Comparison of ENCODE assay signal across 12 cellular contexts in genomic region chr15:41936155-41936554, GRCh38. TPM values are rescaled to one million over a fixed set of nuclear protein-coding genes. Genes with fewer than 3 reads are reported as not detected.
DNase-seq lines count a peak whose midpoint lies in the region; ATAC-seq and TF ChIP-seq lines count a peak whose summit lies in the region.
"Had no signal": no experiment of that assay in that cellular context is flagged by ENCODE, and none has a peak within 500 bp of the region (broad histone marks: within the 10 kb centered on the region; RNA-seq: fewer than 3 reads in every experiment).

No MANE protein-coding gene starts in this region.

- intact Hi-C loops in activated CD4-positive, alpha-beta T cell treated with anti-CD3 and anti-CD28 coated beads for 36 hours (cut with DNase I, micrococcal nuclease) = loop anchor here (1.0 to 5.0 kb wide), 7 partner anchors 35 to 443 kb away; partner anchors contain the start of genes ITPKA (in 1 of the 2), JMJD7 (in 1 of the 2), MAPKBP1 (in 1 of the 2) and SPTBN5 (in 1 of the 2)
- intact Hi-C loops in dendritic cell treated with granulocyte-macrophage colony-stimulating factor and Interleukin-4, amounts not matched to agents 40 ng/mL and 50 ng/mL, for 4 days (cut with micrococcal nuclease) = no loop called here
- intact Hi-C loops in sigmoid colon (cut with DNase I) (no loop called here), posterior cingulate gyrus (cut with DNase I) (no loop called here), dorsolateral prefrontal cortex (cut with DNase I) (no loop called here)

- H3K4me3 ChIP-seq in OCI-LY1 (ENCODE audit: low read depth, low read length, poor library complexity, severe bottlenecking) (no peak overlapping the region), sigmoid colon (no peak overlapping the region), dorsolateral prefrontal cortex (no peak overlapping the region)
- H3K4me3 ChIP-seq: A549 had no signal

- H3K27me3 Mint-ChIP-seq in activated CD4-positive, alpha-beta T cell treated with anti-CD3 and anti-CD28 coated beads for 36 hours = no peaks in the 10 kb centered on the region
- no peaks in the 10 kb centered on the region for H3K27me3 Mint-ChIP-seq in dendritic cell treated with granulocyte-macrophage colony-stimulating factor and Interleukin-4, amounts not matched to agents 40 ng/mL and 50 ng/mL, for 4 days

- peaks cover 71% of the 10 kb centered on the region for H3K4me1 Mint-ChIP-seq in activated CD4-positive, alpha-beta T cell treated with anti-CD3 and anti-CD28 coated beads for 36 hours
- peaks cover 64% of the 10 kb centered on the region for H3K4me1 Mint-ChIP-seq in dendritic cell treated with granulocyte-macrophage colony-stimulating factor and Interleukin-4, amounts not matched to agents 40 ng/mL and 50 ng/mL, for 4 days (ENCODE audit: low read depth)

- CTCF ChIA-PET in activated CD4-positive, alpha-beta T cell treated with anti-CD3 and anti-CD28 coated beads for 36 hours (lab: Charles Lee) = interaction anchor here (0.6 to 5.0 kb wide), 8 partner anchors 31 to 603 kb away, joined by 3 to 43 read pairs (median 4); partner anchors contain the start of gene EHD4

- TF ChIP-seq CTCF in OCI-LY1 (IDR thresholded peaks at IDR 0.05; ENCODE audit: low read length) (no peak), sigmoid colon (IDR thresholded peaks at IDR 0.05) (no peak), dorsolateral prefrontal cortex (IDR thresholded peaks at IDR 0.05 in 54 of 56, conservative IDR thresholded peaks at IDR 0.05 in 2 of 56; ENCODE audit: low read depth in 1 of 56, partially characterized antibody in 56 of 56) (no peak)

- H3K27ac ChIP-seq in OCI-LY1 (ENCODE audit: low read depth, low read length, poor library complexity, severe bottlenecking) = peak overlapping the region; percentile 49
- H3K27ac ChIP-seq in sigmoid colon = peak overlapping the region in 2 of 4 donors; percentile 28 to 64
- H3K27ac ChIP-seq in dorsolateral prefrontal cortex = peak overlapping the region in 1 of 59 donors; percentile 19
- H3K27ac ChIP-seq: A549 had no signal

- no peaks in the 10 kb centered on the region for H3K36me3 ChIP-seq in OCI-LY1 (ENCODE audit: insufficient read depth, low read length)
- no peaks in the 10 kb centered on the region for H3K36me3 ChIP-seq in sigmoid colon

- H3K9ac ChIP-seq in OCI-LY1 (ENCODE audit: low read length) = no peak overlapping the region

- H3F3A ChIP-seq in OCI-LY1 (ENCODE audit: insufficient read depth, low read length) = no peaks in the 10 kb centered on the region

- H4K20me1 ChIP-seq in OCI-LY1 (ENCODE audit: insufficient read depth, low read length) = no peaks in the 10 kb centered on the region

- H2AFZ ChIP-seq in OCI-LY1 (ENCODE audit: low read length) = no peak overlapping the region

- H3K9me2 ChIP-seq in OCI-LY1 (ENCODE audit: low read depth, low read length) = no peaks in the 10 kb centered on the region

- H3K27ac Mint-ChIP-seq in activated CD4-positive, alpha-beta T cell treated with anti-CD3 and anti-CD28 coated beads for 36 hours = peak overlapping the region; percentile 100
- peak overlapping the region; percentile 92 for H3K27ac Mint-ChIP-seq in dendritic cell treated with granulocyte-macrophage colony-stimulating factor and Interleukin-4, amounts not matched to agents 40 ng/mL and 50 ng/mL, for 4 days

- POLR2A ChIA-PET in activated CD4-positive, alpha-beta T cell treated with anti-CD3 and anti-CD28 coated beads for 36 hours (lab: Charles Lee) = interaction anchor here (0.6 to 4.6 kb wide), 4 partner anchors 14 to 245 kb away, joined by 3 to 68 read pairs (median 4); partner anchors contain the start of gene EHD4

- H3K79me2 ChIP-seq in OCI-LY1 (ENCODE audit: insufficient read depth, low read length) = no peaks in the 10 kb centered on the region

- H3K4me1 ChIP-seq in OCI-LY1 (ENCODE audit: insufficient read depth, low read length, severe bottlenecking) (peaks cover 39% of the 10 kb centered on the region), sigmoid colon (peaks cover 0 to 5% (median 3%) of the 10 kb centered on the region in 4 donors)

- ATAC-seq in activated CD4-positive, alpha-beta T cell treated with anti-CD3 and anti-CD28 coated beads for 36 hours = no peak
- ATAC-seq: A549, WTC11 had no signal

- H3K4me3 Mint-ChIP-seq in activated CD4-positive, alpha-beta T cell treated with anti-CD3 and anti-CD28 coated beads for 36 hours = peak overlapping the region; percentile 60
- no peak overlapping the region for H3K4me3 Mint-ChIP-seq in dendritic cell treated with granulocyte-macrophage colony-stimulating factor and Interleukin-4, amounts not matched to agents 40 ng/mL and 50 ng/mL, for 4 days
- H3K4me3 Mint-ChIP-seq: WTC11 had no signal

- H3K9me3 Mint-ChIP-seq in activated CD4-positive, alpha-beta T cell treated with anti-CD3 and anti-CD28 coated beads for 36 hours (ENCODE audit: low read depth) = no peaks in the 10 kb centered on the region
- H3K9me3 Mint-ChIP-seq in dendritic cell treated with granulocyte-macrophage colony-stimulating factor and Interleukin-4, amounts not matched to agents 40 ng/mL and 50 ng/mL, for 4 days = no peaks in the 10 kb centered on the region
- H3K9me3 Mint-ChIP-seq: WTC11 had no signal

- no peak overlapping the region for H3K4me2 ChIP-seq in OCI-LY1 (ENCODE audit: low read length)
- H3K4me2 ChIP-seq: A549 had no signal

- no peak for TF ChIP-seq EP300 in sigmoid colon (IDR thresholded peaks at IDR 0.05)

- peak; percentile 43 for DNase-seq in activated CD4-positive, alpha-beta T cell treated with anti-CD3 and anti-CD28 coated beads for 36 hours
- DNase-seq in activated CD4-positive, alpha-beta T cell treated with anti-CD3 and anti-CD28 coated beads for 1 hour = no peak
- DNase-seq in sigmoid colon (peak; percentile 34), posterior cingulate gyrus (no peak), NCI-H774 (lab: John Stamatoyannopoulos, UW) (no peak), dorsolateral prefrontal cortex (no peak)
- DNase-seq: amygdala, RPMI8226 had no signal

- no peak for TF ChIP-seq POLR2A in sigmoid colon (IDR thresholded peaks at IDR 0.05)

- H3K27me3 ChIP-seq in OCI-LY1 (ENCODE audit: insufficient read depth, low read length) = no peaks in the 10 kb centered on the region
- H3K27me3 ChIP-seq in sigmoid colon = no peaks in the 10 kb centered on the region
- no peaks in the 10 kb centered on the region for H3K27me3 ChIP-seq in dorsolateral prefrontal cortex

- H3K36me3 Mint-ChIP-seq in activated CD4-positive, alpha-beta T cell treated with anti-CD3 and anti-CD28 coated beads for 36 hours (ENCODE audit: low read depth) = peaks cover 31% of the 10 kb centered on the region
- H3K36me3 Mint-ChIP-seq in dendritic cell treated with granulocyte-macrophage colony-stimulating factor and Interleukin-4, amounts not matched to agents 40 ng/mL and 50 ng/mL, for 4 days (ENCODE audit: low read depth) = peaks cover 91% of the 10 kb centered on the region

- WGBS in sigmoid colon, 2 donors = 87 to 96% methylated on average over 3 of the region's 3 CpGs

- H3K9me3 ChIP-seq in OCI-LY1 (ENCODE audit: low read length) (no peaks in the 10 kb centered on the region), sigmoid colon (no peaks in the 10 kb centered on the region)
- H3K9me3 ChIP-seq: A549 had no signal

RNA-seq across cellular contexts. Expression of gene EHD4, which starts 36.2 kb away (rescaled TPM):
- total RNA-seq in activated CD4-positive, alpha-beta T cell treated with anti-CD3 and anti-CD28 coated beads for 36 hours = 10 to 100 TPM; 34.7 to 35.7 TPM
- total RNA-seq in sigmoid colon (10 to 100 TPM in 3 of 4 donors, 1 to 10 TPM in 1; 8.9 to 13.0 (median 11.3) TPM), dorsolateral prefrontal cortex (10 to 100 TPM in 1 of 120 experiments, 1 to 10 TPM in 119; 3.6 to 11.6 (median 6.1) TPM)
- 10 to 100 TPM; 16.8 to 37.0 (median 30.5) TPM for polyA plus RNA-seq in sigmoid colon

RNA-seq across cellular contexts. Expression of gene SPTBN5, which starts 42.3 kb away (rescaled TPM):
- total RNA-seq in activated CD4-positive, alpha-beta T cell treated with anti-CD3 and anti-CD28 coated beads for 36 hours = under 1 TPM; 0.46 to 0.51 TPM
- 1 to 10 TPM in 1 of 4 donors, under 1 TPM in 3; under 0.01 to 1.7 (median 0.26) TPM for total RNA-seq in sigmoid colon
- polyA plus RNA-seq in sigmoid colon = 1 to 10 TPM in 1 of 3 donors, under 1 TPM in 2; 0.60 to 2.3 (median 0.92) TPM
- 1 to 10 TPM in 119 of 120 experiments, under 1 TPM in 1; 0.91 to 8.8 (median 3.1) TPM for total RNA-seq in dorsolateral prefrontal cortex

Comparison
In these comparisons a context has a peak if more than half of its experiments do, and no peak if none do; other contexts are left out.
1. DNase-seq: peak in activated CD4-positive, alpha-beta T cell treated with anti-CD3 and anti-CD28 coated beads for 36 hours (single experiment) and sigmoid colon (single experiment); none in activated CD4-positive, alpha-beta T cell treated with anti-CD3 and anti-CD28 coated beads for 1 hour (single experiment), posterior cingulate gyrus (0 of 10), NCI-H774 (single experiment) and dorsolateral prefrontal cortex (0 of 10).
2. intact Hi-C loops: an anchor here in activated CD4-positive, alpha-beta T cell treated with anti-CD3 and anti-CD28 coated beads for 36 hours (1.0 to 5.0 kb wide); none called in dendritic cell treated with granulocyte-macrophage colony-stimulating factor and Interleukin-4, amounts not matched to agents 40 ng/mL and 50 ng/mL, for 4 days, sigmoid colon, posterior cingulate gyrus and dorsolateral prefrontal cortex.